Comparison of ENCODE assay signal across 8 cellular contexts in genomic region chr22:38298312-38299000, GRCh38. TPM values are rescaled to one million over a fixed set of nuclear protein-coding genes. Genes with fewer than 3 reads are reported as not detected.
A peak's percentile ranks its signal among the peaks of the same experiment; 100 is the strongest.
DNase-seq lines count a peak whose midpoint lies in the region; ATAC-seq and TF ChIP-seq lines count a peak whose summit lies in the region.

No MANE protein-coding gene starts in this region.

- H3K9me3 ChIP-seq in MG63 = no peaks in the 10 kb centered on the region

- TF ChIP-seq CTCF in LNCaP clone FGC (IDR thresholded peaks at IDR 0.05; ENCODE audit: control insufficient read depth, extremely low read depth, insufficient read depth) = peak; percentile 37
- peak; percentile 67 for TF ChIP-seq CTCF in kidney epithelial cell (IDR thresholded peaks at IDR 0.05; ENCODE audit: insufficient read depth, low read length, poor library complexity, severe bottlenecking)

- peak; percentile 18 for DNase-seq in COLO668 (lab: John Stamatoyannopoulos, UW; ENCODE audit: unreplicated experiment)
- no peak for DNase-seq in LNCaP clone FGC (ENCODE audit: low read depth)
- DNase-seq in activated effector memory CD4-positive, alpha-beta T cell treated with Interleukin-2 at 50 U/mL for 16 hours = peak; percentile 20
- peak; percentile 96 for DNase-seq in kidney epithelial cell (ENCODE audit: low read depth)
- no peak for DNase-seq in MG63
- no peak for DNase-seq in HT-29 (ENCODE audit: low spot score)

- ATAC-seq in HG02840 (IDR thresholded peaks at IDR 0.05; ENCODE audit: low FRiP score, unreplicated experiment) (no peak), GM21737 (IDR thresholded peaks at IDR 0.05; ENCODE audit: unreplicated experiment) (no peak)

- H3K36me3 ChIP-seq in kidney epithelial cell (ENCODE audit: control insufficient read depth, insufficient read depth, low read length) (peaks cover 16% of the 10 kb centered on the region), MG63 (peaks cover 91% of the 10 kb centered on the region)

- no peak overlapping the region for H3K4me3 ChIP-seq in LNCaP clone FGC (ENCODE audit: low read depth, low read length)
- H3K4me3 ChIP-seq in kidney epithelial cell (ENCODE audit: low read depth, low read length) = no peak overlapping the region
- no peak overlapping the region for H3K4me3 ChIP-seq in MG63

- H3K27me3 ChIP-seq in kidney epithelial cell (ENCODE audit: control insufficient read depth, insufficient read depth, low read length) (no peaks in the 10 kb centered on the region), MG63 (no peaks in the 10 kb centered on the region)

RNA-seq across cellular contexts. Expression of gene CSNK1E, which starts 18.8 kb away (rescaled TPM):
- total RNA-seq in kidney epithelial cell = 208 and 217 TPM in 2 replicates
- 54.5 and 75.0 TPM in 2 replicates for total RNA-seq in MG63 (2014; rRNA removed; shearing (Covaris generic); ENCODE audit: low replicate concordance)
- total RNA-seq in HT-29 (2014; rRNA removed; shearing (Covaris generic)) = 127 and 152 TPM in 2 replicates

RNA-seq across cellular contexts. Expression of gene TMEM184B, which starts 25.6 kb away (rescaled TPM):
- 42.6 and 76.8 TPM in 2 replicates for total RNA-seq in kidney epithelial cell
- 18.6 and 20.4 TPM in 2 replicates for total RNA-seq in MG63 (2014; rRNA removed; shearing (Covaris generic); ENCODE audit: low replicate concordance)
- total RNA-seq in HT-29 (2014; rRNA removed; shearing (Covaris generic)) = 26.9 and 30.7 TPM in 2 replicates

Comparison
In these comparisons a context has a peak if more than half of its experiments do, and no peak if none do; other contexts are left out.
1. DNase-seq: peak in COLO668 (single experiment), activated effector memory CD4-positive, alpha-beta T cell treated with Interleukin-2 at 50 U/mL for 16 hours (single experiment) and kidney epithelial cell (single experiment); none in LNCaP clone FGC (single experiment), MG63 (single experiment) and HT-29 (single experiment).